ENCODE assay signal across 29 cellular contexts in the genomic region with DNA sequence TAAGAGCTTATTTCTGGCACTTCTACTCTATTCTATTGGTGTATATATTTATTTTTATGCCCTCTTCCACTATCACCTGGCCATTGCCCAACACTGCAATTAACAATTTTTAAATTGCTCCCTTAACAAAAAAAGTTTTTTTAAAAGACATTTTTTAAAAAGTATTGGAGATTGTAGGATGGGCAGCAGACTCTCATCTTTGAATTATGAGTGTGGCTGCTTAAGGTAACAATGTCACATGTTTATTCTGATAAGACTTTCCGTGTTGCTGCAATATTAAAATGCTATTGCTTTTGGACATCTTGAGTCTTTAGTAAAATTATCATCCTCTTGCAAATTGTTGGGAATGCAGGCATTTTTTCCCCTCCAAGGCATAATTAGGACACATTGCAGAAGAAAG.
"Had no signal": no experiment of that assay in that cellular context is flagged by ENCODE, and none has a peak within 500 bp of the region (broad histone marks: within the 10 kb centered on the region; RNA-seq: fewer than 3 reads in every experiment).

No MANE protein-coding gene starts in this region.

- H3K9me3 Mint-ChIP-seq: stimulated activated effector memory CD8-positive, alpha-beta T cell treated with anti-CD3 and anti-CD28 coated beads, Interleukin-12 subunit alpha, Interleukin-12 subunit beta, amount 100 ng/mL, for 72 hours had no signal

- H3K4me3 ChIP-seq: stomach, suprapubic skin, testis, thoracic aorta, thyroid gland, tibial artery, tibial nerve, transverse colon, upper lobe of left lung, upper lobe of right lung, uterus, vagina had no signal

- H3K27me3 ChIP-seq: stomach, suprapubic skin, testis, thyroid gland, tibial artery, tibial nerve, transverse colon, upper lobe of left lung, upper lobe of right lung, uterus, vagina had no signal

- H3K4me1 Mint-ChIP-seq: stimulated activated effector memory CD8-positive, alpha-beta T cell treated with anti-CD3 and anti-CD28 coated beads, Interleukin-12 subunit alpha, Interleukin-12 subunit beta, amount 100 ng/mL, for 72 hours; stimulated activated memory B cell treated with anti-CD40 and anti-IgM and Interleukin-4, amounts not matched to agents 10 μg/mL and 1 μg/mL and 100 μg/mL, for 72 hours; stimulated activated naive B cell treated with anti-CD40 and anti-IgM and Interleukin-4, amounts not matched to agents 10 μg/mL and 1 μg/mL and 100 μg/mL, for 72 hours; stimulated activated naive CD8-positive, alpha-beta T cell treated with anti-CD3 and anti-CD28 coated beads, Interleukin-15, amount 100 ng/mL, for 72 hours had no signal

- FAIRE-seq: urothelium cell line had no signal

- H3K4me1 ChIP-seq: suprapubic skin, thyroid gland, tibial artery, transverse colon, upper lobe of left lung, upper lobe of right lung, uterus, vagina had no signal

- H3K4me3 Mint-ChIP-seq: stimulated activated effector memory CD8-positive, alpha-beta T cell treated with anti-CD3 and anti-CD28 coated beads, Interleukin-12 subunit alpha, Interleukin-12 subunit beta, amount 100 ng/mL, for 72 hours; stimulated activated memory B cell treated with anti-CD40 and anti-IgM and Interleukin-4, amounts not matched to agents 10 μg/mL and 1 μg/mL and 100 μg/mL, for 72 hours; stimulated activated naive B cell treated with anti-CD40 and anti-IgM and Interleukin-4, amounts not matched to agents 10 μg/mL and 1 μg/mL and 100 μg/mL, for 72 hours; stimulated activated naive CD8-positive, alpha-beta T cell treated with anti-CD3 and anti-CD28 coated beads, Interleukin-15, amount 100 ng/mL, for 72 hours; stimulated activated naive CD8-positive, alpha-beta T cell treated with anti-CD3 and anti-CD28 coated beads, Interleukin-15, Interleukin-2, amounts not matched to agents 100 ng/mL and 50 ng/mL, for 24 hours; type B pancreatic cell had no signal

- H3K27ac ChIP-seq: stomach, suprapubic skin, testis, thoracic aorta, thyroid gland, tibial artery, tibial nerve, transverse colon, upper lobe of left lung, upper lobe of right lung, uterus, vagina had no signal

- H3K9me3 ChIP-seq: suprapubic skin, testis, thoracic aorta, thyroid gland, tibial nerve, upper lobe of left lung, upper lobe of right lung, uterus, vagina had no signal

- H3K27ac Mint-ChIP-seq: stimulated activated effector memory CD8-positive, alpha-beta T cell treated with anti-CD3 and anti-CD28 coated beads, Interleukin-12 subunit alpha, Interleukin-12 subunit beta, amount 100 ng/mL, for 72 hours; stimulated activated memory B cell treated with anti-CD40 and anti-IgM and Interleukin-4, amounts not matched to agents 10 μg/mL and 1 μg/mL and 100 μg/mL, for 72 hours; stimulated activated naive B cell treated with anti-CD40 and anti-IgM and Interleukin-4, amounts not matched to agents 10 μg/mL and 1 μg/mL and 100 μg/mL, for 72 hours; stimulated activated naive CD8-positive, alpha-beta T cell treated with anti-CD3 and anti-CD28 coated beads, Interleukin-15, Interleukin-2, amounts not matched to agents 100 ng/mL and 50 ng/mL, for 24 hours; type B pancreatic cell had no signal

- H3K36me3 Mint-ChIP-seq: stimulated activated effector memory CD8-positive, alpha-beta T cell treated with anti-CD3 and anti-CD28 coated beads, Interleukin-12 subunit alpha, Interleukin-12 subunit beta, amount 100 ng/mL, for 72 hours; stimulated activated memory B cell treated with anti-CD40 and anti-IgM and Interleukin-4, amounts not matched to agents 10 μg/mL and 1 μg/mL and 100 μg/mL, for 72 hours; stimulated activated naive B cell treated with anti-CD40 and anti-IgM and Interleukin-4, amounts not matched to agents 10 μg/mL and 1 μg/mL and 100 μg/mL, for 72 hours had no signal

- ATAC-seq: stimulated activated effector memory CD8-positive, alpha-beta T cell treated with anti-CD3 and anti-CD28 coated beads, Interleukin-12 subunit alpha, Interleukin-12 subunit beta, amount 100 ng/mL, for 72 hours; stimulated activated memory B cell treated with anti-CD40 and anti-IgM and Interleukin-4, amounts not matched to agents 10 μg/mL and 1 μg/mL and 100 μg/mL, for 72 hours; stimulated activated naive B cell treated with anti-CD40 and anti-IgM and Interleukin-4, amounts not matched to agents 10 μg/mL and 1 μg/mL and 100 μg/mL, for 72 hours; stimulated activated naive CD8-positive, alpha-beta T cell treated with anti-CD3 and anti-CD28 coated beads, Interleukin-15, amount 100 ng/mL, for 72 hours; stimulated activated naive CD8-positive, alpha-beta T cell treated with anti-CD3 and anti-CD28 coated beads, Interleukin-15, Interleukin-2, amounts not matched to agents 100 U/mL and 50 U/mL, for 24 hours; upper lobe of right lung had no signal

- H3K36me3 ChIP-seq: stomach, suprapubic skin, thoracic aorta, thyroid gland, tibial artery, tibial nerve, transverse colon, upper lobe of left lung, upper lobe of right lung, uterus, vagina had no signal

- DNase-seq: stimulated activated CD4-positive, alpha-beta T cell treated with anti-CD3 and anti-CD28 coated beads, Interleukin-2, amount 100 ng/mL, for 48 hours; stimulated activated CD4-positive, alpha-beta T cell treated with anti-CD3 and anti-CD28 coated beads, Interleukin-4, amount 100 ng/mL, for 1 hour; stimulated activated CD4-positive, alpha-beta T cell treated with anti-CD3 and anti-CD28 coated beads, Interleukin-4, amount 100 ng/mL, for 24 hours; stimulated activated CD4-positive, alpha-beta T cell treated with anti-CD3 and anti-CD28 coated beads, Interleukin-4, amount 100 ng/mL, for 4 hours; stimulated activated CD8-positive, alpha-beta memory T cell treated with anti-CD3 and anti-CD28 coated beads, Interleukin-4, amount 100 ng/mL, for 48 hours; stimulated activated naive B cell treated with anti-CD40 and anti-IgM and Interleukin-4, amounts not matched to agents 10 μg/mL and 1 μg/mL and 100 μg/mL, for 72 hours; stimulated activated naive CD4-positive, alpha-beta T cell; stimulated activated naive CD4-positive, alpha-beta T cell treated with Interleukin-2 at 50 U/mL for 16 hours; stimulated activated naive CD8-positive, alpha-beta T cell treated with anti-CD3 and anti-CD28 coated beads, Interleukin-15, amount 100 ng/mL, for 72 hours; stimulated activated naive CD8-positive, alpha-beta T cell treated with anti-CD3 and anti-CD28 coated beads, Interleukin-15, Interleukin-2, amounts not matched to agents 100 U/mL and 50 U/mL, for 24 hours; stomach; substantia nigra; testis; thyroid gland; tibial artery; transverse colon; trophoblast cell; upper lobe of left lung; upper lobe of right lung; uterus had no signal
